In the genomic region with DNA sequence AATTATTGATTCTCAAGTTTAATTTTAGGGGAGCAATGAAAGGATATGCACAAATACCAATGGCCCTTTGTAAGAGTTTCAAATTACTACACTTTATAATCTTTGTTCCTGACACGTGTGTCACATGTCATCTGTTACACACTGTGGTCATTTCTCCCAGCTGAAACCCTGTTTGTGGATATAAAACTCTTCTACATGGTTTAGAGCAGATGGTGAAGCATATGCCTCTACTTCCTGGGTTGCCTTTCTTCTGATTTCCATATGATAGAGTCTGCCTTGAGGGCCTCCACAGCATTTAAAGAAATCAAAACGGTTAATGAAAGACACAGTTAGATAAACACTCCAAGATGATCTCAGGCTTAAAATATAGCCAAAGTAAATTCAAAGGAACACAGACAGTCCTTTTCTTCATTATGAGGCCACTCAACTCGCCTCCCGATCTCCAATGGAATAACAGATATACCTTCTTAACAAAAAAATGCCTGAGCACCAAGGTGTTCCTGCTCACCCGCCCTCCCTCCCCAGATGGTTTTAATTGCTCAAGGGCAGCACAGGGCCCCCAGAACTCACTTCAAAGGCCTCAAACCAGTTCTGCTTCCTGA, we compare ENCODE assay signal across 16 cellular contexts.
"Had no signal": no experiment of that assay in that cellular context is flagged by ENCODE, and none has a peak within 500 bp of the region (broad histone marks: within the 10 kb centered on the region; RNA-seq: fewer than 3 reads in every experiment).

No MANE protein-coding gene starts in this region.

- H3K27ac ChIP-seq: brain microvascular endothelial cell, coronary artery, left ventricle myocardium inferior, pancreas had no signal

- H3K36me3 ChIP-seq: brain microvascular endothelial cell, pancreas had no signal

- ATAC-seq: activated CD8-positive, alpha-beta T cell treated with anti-CD3 and anti-CD28 coated beads, Interleukin-2, amount 10 ng/mL, durations not matched to agents 7 days and 5 days; esophagus mucosa; mucosa of descending colon; naive thymus-derived CD4-positive, alpha-beta T cell; pancreas had no signal

- DNase-seq: activated CD4-positive, alpha-beta T cell treated with anti-CD3 and anti-CD28 coated beads, Interleukin-2, amount 10 ng/mL, durations not matched to agents 24 days and 14 days; activated CD4-positive, CD25-positive, alpha-beta regulatory T cell; activated CD8-positive, alpha-beta memory T cell treated with anti-CD3 and anti-CD28 coated beads, Interleukin-2, amount 50 U/mL, for 4 hours; activated CD8-positive, alpha-beta T cell treated with anti-CD3 and anti-CD28 coated beads, Interleukin-2, amount 10 ng/mL, durations not matched to agents 7 days and 5 days; activated gamma-delta T cell treated with Interleukin-2 at 50 U/mL for 16 hours; activated naive CD8-positive, alpha-beta T cell treated with anti-CD3 and anti-CD28 coated beads for 36 hours; activated T-cell treated with anti-CD3 and anti-CD28 coated beads, Interleukin-2, amount 50 U/mL, for 48 hours; brain microvascular endothelial cell; hippocampal formation; left ventricle myocardium inferior; mucosa of descending colon; naive thymus-derived CD4-positive, alpha-beta T cell; pancreas; stimulated activated CD4-positive, alpha-beta T cell treated with anti-CD3 and anti-CD28 coated beads, Interleukin-1b, Interleukin-23, amount 100 ng/mL, for 48 hours had no signal

- H3K27me3 ChIP-seq: brain microvascular endothelial cell, pancreas had no signal

- H3K9me3 ChIP-seq: left ventricle myocardium inferior, mucosa of descending colon, pancreas had no signal

- H3K4me3 ChIP-seq: coronary artery, left ventricle myocardium inferior, mucosa of descending colon, pancreas had no signal

- H3K4me1 ChIP-seq: left ventricle myocardium inferior, pancreas had no signal
